Comparison of ENCODE assay signal across 17 cellular contexts in the genomic region with DNA sequence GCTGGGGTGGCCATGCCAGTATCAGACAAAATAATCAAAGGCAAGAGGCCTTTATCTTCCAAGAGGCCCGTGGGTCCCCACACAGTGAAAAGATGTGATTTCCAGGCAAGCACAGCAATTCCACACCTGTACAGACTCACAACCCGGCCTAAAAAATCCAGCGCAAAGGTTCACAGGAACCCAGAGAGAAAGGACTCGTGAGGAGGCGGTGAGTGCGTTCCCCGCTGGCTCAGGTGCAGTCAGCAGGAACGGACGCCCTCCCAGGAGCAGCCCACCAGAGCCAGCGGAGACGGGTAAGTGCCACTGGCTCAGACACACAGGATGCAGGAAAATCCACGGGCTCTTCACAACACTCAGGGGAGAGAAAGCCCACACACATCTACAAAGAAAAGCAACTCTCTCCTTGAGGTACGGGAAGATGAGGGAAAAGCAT. TPM values are rescaled to one million over a fixed set of nuclear protein-coding genes. Genes with fewer than 3 reads are reported as not detected.
A peak's percentile ranks its signal among the peaks of the same experiment; 100 is the strongest.
DNase-seq lines count a peak whose midpoint lies in the region; ATAC-seq, FAIRE-seq and TF ChIP-seq lines count a peak whose summit lies in the region.
"Had no signal": no experiment of that assay in that cellular context is flagged by ENCODE, and none has a peak within 500 bp of the region (broad histone marks: within the 10 kb centered on the region; RNA-seq: fewer than 3 reads in every experiment).

No MANE protein-coding gene starts in this region.

- peaks cover 51% of the 10 kb centered on the region for H3K4me1 Mint-ChIP-seq in osteocyte (ENCODE audit: unreplicated experiment)

- H3K27ac ChIP-seq in BLaER1 (no peak overlapping the region), Peyer's patch (peak overlapping the region in 2 of 4 donors; percentile 22 to 74), kidney (ENCODE audit: low read depth in 2 of 2, low read length in 2 of 2) (peak overlapping the region; percentile 70 to 72)

- H3K9ac ChIP-seq in BLaER1 (0 out of 2 replicates have a peak overlapping the region, but pooled peaks have one; percentile 27), kidney (ENCODE audit: low read length in 2 of 2) (no peak overlapping the region)

- TF ChIP-seq POLR2A in Peyer's patch (IDR thresholded peaks at IDR 0.05): no peak

- ATAC-seq in GM18520 (IDR thresholded peaks at IDR 0.05; ENCODE audit: unreplicated experiment) (no peak), HG03460 (IDR thresholded peaks at IDR 0.05; ENCODE audit: unreplicated experiment) (no peak), GM21825 (IDR thresholded peaks at IDR 0.05; ENCODE audit: unreplicated experiment) (no peak)

- H3K9me3 ChIP-seq in BLaER1 (no peaks in the 10 kb centered on the region; the same call in 1 of the 2 replicates), Peyer's patch (no peaks in the 10 kb centered on the region), kidney (ENCODE audit: control insufficient read depth in 1 of 2, low read length in 2 of 2) (no peaks in the 10 kb centered on the region)
- H3K9me3 ChIP-seq: MG63 had no signal

- peak overlapping the region; percentile 99 for H3K4me2 ChIP-seq in BLaER1

- H3K4me1 ChIP-seq in BLaER1 (peaks cover 51% of the 10 kb centered on the region), Peyer's patch (peaks cover 7 to 81% (median 26%) of the 10 kb centered on the region in 4 donors), kidney (ENCODE audit: control insufficient read depth in 1 of 2, insufficient read depth in 1 of 2, low read depth in 1 of 2, low read length in 2 of 2) (peaks cover 43 to 65% of the 10 kb centered on the region in 2 donors)

- TF ChIP-seq CTCF in Peyer's patch (IDR thresholded peaks at IDR 0.05) (no peak), kidney (IDR thresholded peaks at IDR 0.05; ENCODE audit: borderline replicate concordance, extremely low read depth, insufficient read depth) (no peak), osteocyte (IDR thresholded peaks at IDR 0.05) (no peak)

- H3K4me3 Mint-ChIP-seq in osteocyte (ENCODE audit: unreplicated experiment): no peak overlapping the region
- H3K4me3 Mint-ChIP-seq: activated B cell treated with CpG ODN at 0.5 μM for 24 hours; activated naive CD8-positive, alpha-beta T cell treated with anti-CD3 and anti-CD28 coated beads, Interleukin-2, amount 10 ng/mL, durations not matched to agents 7 days and 5 days had no signal

- intact Hi-C loops in kidney (cut with DNase I): no loop called here

- no peaks in the 10 kb centered on the region for H3K36me3 Mint-ChIP-seq in osteocyte (ENCODE audit: unreplicated experiment)
- H3K36me3 Mint-ChIP-seq: activated naive CD8-positive, alpha-beta T cell treated with anti-CD3 and anti-CD28 coated beads, Interleukin-2, amount 10 ng/mL, durations not matched to agents 7 days and 5 days had no signal

- DNase-seq in Peyer's patch (peak; percentile 12 to 50 (median 45)), kidney (no peak), osteocyte (ENCODE audit: extremely low spot score, unreplicated experiment) (peak; percentile 65), NCI-H128 (lab: John Stamatoyannopoulos, UW; ENCODE audit: unreplicated experiment) (no peak)
- DNase-seq: activated B cell treated with CpG ODN at 0.5 μM for 24 hours; activated naive CD8-positive, alpha-beta T cell treated with anti-CD3 and anti-CD28 coated beads, Interleukin-2, amount 10 ng/mL, durations not matched to agents 7 days and 5 days; MG63; NCI-H2029 treated with DMSO at 0.1 percent for 48 hours; NCI-H526 treated with DMSO at 0.1 percent for 48 hours; stimulated activated CD4-positive, alpha-beta T cell treated with anti-CD3 and anti-CD28 coated beads, Interleukin-2, amount 100 ng/mL, for 48 hours; stimulated activated CD8-positive, alpha-beta memory T cell treated with anti-CD3 and anti-CD28 coated beads, Interleukin-4, amount 100 ng/mL, for 48 hours had no signal

- no peak for FAIRE-seq in kidney (lab: Jason Lieb, UNC)
- FAIRE-seq: endometrium, urothelium cell line had no signal

- peaks cover 47% of the 10 kb centered on the region for H3K36me3 ChIP-seq in BLaER1
- no peaks in the 10 kb centered on the region for H3K36me3 ChIP-seq in Peyer's patch
- peaks cover 0 to 3% of the 10 kb centered on the region in 2 donors for H3K36me3 ChIP-seq in kidney (ENCODE audit: control insufficient read depth in 1 of 2, insufficient read depth in 2 of 2, low read length in 2 of 2)

- H3K27me3 Mint-ChIP-seq in osteocyte (ENCODE audit: unreplicated experiment): no peaks in the 10 kb centered on the region
- H3K27me3 Mint-ChIP-seq: activated B cell treated with CpG ODN at 0.5 μM for 24 hours; activated naive CD8-positive, alpha-beta T cell treated with anti-CD3 and anti-CD28 coated beads, Interleukin-2, amount 10 ng/mL, durations not matched to agents 7 days and 5 days had no signal

- H3K27me3 ChIP-seq in BLaER1 (no peaks in the 10 kb centered on the region), Peyer's patch (no peaks in the 10 kb centered on the region)
- H3K27me3 ChIP-seq: MG63 had no signal

- H4K20me1 ChIP-seq in BLaER1: peaks cover 91% of the 10 kb centered on the region

- H3K27ac Mint-ChIP-seq in osteocyte (ENCODE audit: unreplicated experiment): no peak overlapping the region
- H3K27ac Mint-ChIP-seq: activated B cell treated with CpG ODN at 0.5 μM for 24 hours; activated naive CD8-positive, alpha-beta T cell treated with anti-CD3 and anti-CD28 coated beads, Interleukin-2, amount 10 ng/mL, durations not matched to agents 7 days and 5 days had no signal

- H3K9me3 Mint-ChIP-seq in osteocyte (ENCODE audit: unreplicated experiment): no peaks in the 10 kb centered on the region
- H3K9me3 Mint-ChIP-seq: activated B cell treated with CpG ODN at 0.5 μM for 24 hours; activated naive CD8-positive, alpha-beta T cell treated with anti-CD3 and anti-CD28 coated beads, Interleukin-2, amount 10 ng/mL, durations not matched to agents 7 days and 5 days had no signal

- no peak overlapping the region for H3K4me3 ChIP-seq in BLaER1
- H3K4me3 ChIP-seq in Peyer's patch: peak overlapping the region in 1 of 4 donors; percentile 0
- peak overlapping the region in 1 of 2 donors; percentile 43 for H3K4me3 ChIP-seq in kidney (ENCODE audit: low read length in 2 of 2)
- H3K4me3 ChIP-seq: MG63 had no signal

RNA-seq across cellular contexts. Expression of a gene that starts 4.4 kb away (rescaled TPM):
- total RNA-seq in Peyer's patch: 10 to 100 TPM; 43.7 to 77.3 (median 70.6) TPM
- total RNA-seq in kidney: 65.5 TPM
- polyA plus RNA-seq in kidney (ENCODE audit: insufficient read depth, low read depth, low replicate concordance): 88.0 TPM
- 63.2 and 71.6 TPM in 2 replicates for total RNA-seq in osteocyte

Comparison
In these comparisons a context has a peak if more than half of its experiments do, and no peak if none do; other contexts are left out.
1. DNase-seq: peak in Peyer's patch (3 of 3) and osteocyte (single experiment); none in kidney (single experiment) and NCI-H128 (single experiment).